15 cellular contexts compared by ENCODE assay signal in the genomic region with DNA sequence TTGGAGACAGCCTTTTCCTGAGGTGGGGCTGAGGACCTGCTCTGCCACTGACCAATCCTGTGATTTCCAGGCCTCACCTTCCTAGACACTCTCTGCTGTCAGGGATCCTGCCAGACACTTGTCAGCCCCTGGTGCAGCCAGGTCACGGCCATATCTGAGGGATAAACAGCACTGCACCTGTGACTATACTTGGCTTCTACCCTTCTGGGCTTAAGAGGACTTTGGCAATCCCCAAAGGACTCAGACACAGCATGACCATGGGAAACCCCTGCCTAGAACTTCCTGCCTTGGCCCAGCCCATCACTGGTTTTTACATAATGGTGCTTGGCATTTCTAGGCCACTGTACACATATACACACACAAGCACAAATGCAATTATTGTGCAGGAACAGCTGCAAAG. TPM values are rescaled to one million over a fixed set of nuclear protein-coding genes. Genes with fewer than 3 reads are reported as not detected.
A peak's percentile ranks its signal among the peaks of the same experiment; 100 is the strongest.
DNase-seq lines count a peak whose midpoint lies in the region; ATAC-seq and TF ChIP-seq lines count a peak whose summit lies in the region.
"Had no signal": no experiment of that assay in that cellular context is flagged by ENCODE, and none has a peak within 500 bp of the region (broad histone marks: within the 10 kb centered on the region; RNA-seq: fewer than 3 reads in every experiment).

No MANE protein-coding gene starts in this region.

- CTCF ChIA-PET in RWPE1 (lab: Yijun Ruan, JAX), result interaction anchor here (0.5 to 1.1 kb wide), 2 partner anchors 10 to 98 kb away, joined by 3 to 4 read pairs; no protein-coding TSS in a partner anchor

- H3K27ac ChIP-seq in RWPE1, result no peak overlapping the region
- H3K27ac ChIP-seq: PC-9, skin epidermis had no signal

- no peaks in the 10 kb centered on the region for H3K27me3 Mint-ChIP-seq in type B pancreatic cell

- TF ChIP-seq CTCF in RWPE1 (conservative IDR thresholded peaks at IDR 0.05; ENCODE audit: low read depth) (no peak), type B pancreatic cell (conservative IDR thresholded peaks at IDR 0.05) (no peak)

- no peak overlapping the region for H3K4me3 Mint-ChIP-seq in type B pancreatic cell
- H3K4me3 Mint-ChIP-seq: H9 had no signal

- peak; percentile 62 for DNase-seq in germinal center (ENCODE audit: low spot score)
- no peak for DNase-seq in A172 (ENCODE audit: low spot score)
- DNase-seq in GM03348 (ENCODE audit: low spot score), result no peak
- no peak for DNase-seq in RWPE1 (ENCODE audit: low spot score)
- no peak for DNase-seq in type B pancreatic cell (ENCODE audit: extremely low spot score, unreplicated experiment)
- DNase-seq: activated naive CD4-positive, alpha-beta T cell treated with Interleukin-2 at 50 U/mL for 16 hours; effector CD4-positive, alpha-beta T cell; H9; hippocampal formation; PC-9 had no signal

- POLR2A ChIA-PET in RWPE1 (lab: Yijun Ruan, JAX; ENCODE audit: low non-redundant PET), result no interaction called here

- ATAC-seq in GM18520 (IDR thresholded peaks at IDR 0.05; ENCODE audit: unreplicated experiment) (peak; percentile 92), GM21367 (IDR thresholded peaks at IDR 0.05; ENCODE audit: unreplicated experiment) (peak; percentile 83), HG03064 (IDR thresholded peaks at IDR 0.05; ENCODE audit: low read depth, unreplicated experiment) (peak; percentile 88)

- no peaks in the 10 kb centered on the region for H3K36me3 Mint-ChIP-seq in type B pancreatic cell

- H3K9me3 Mint-ChIP-seq in type B pancreatic cell, result peaks cover 5% of the 10 kb centered on the region
- H3K9me3 Mint-ChIP-seq: H9 had no signal

- H3K4me1 Mint-ChIP-seq in type B pancreatic cell (ENCODE audit: unreplicated experiment), result no peaks in the 10 kb centered on the region

- no peak overlapping the region for H3K27ac Mint-ChIP-seq in type B pancreatic cell
- H3K27ac Mint-ChIP-seq: H9 had no signal

RNA-seq across cellular contexts. Expression of a gene that starts 11.6 kb away (rescaled TPM):
- 0.96 TPM in 1 of 2 replicates, not detected in the other for total RNA-seq in A172 (2014; rRNA removed; shearing (Covaris generic))
- 0.83 and 11.8 TPM in 2 replicates for total RNA-seq in type B pancreatic cell (ENCODE audit: low replicate concordance)
- total RNA-seq: H9, mononuclear cell, PC-9 had no signal

RNA-seq across cellular contexts. Expression of a gene that starts 40.1 kb away (rescaled TPM):
- total RNA-seq in A172 (2014; rRNA removed; shearing (Covaris generic)), result 0.38 and 3.1 TPM in 2 replicates
- 28.2 and 70.7 TPM in 2 replicates for total RNA-seq in type B pancreatic cell (ENCODE audit: low replicate concordance)
